ENCODE assay signal across 33 cellular contexts in the genomic region with DNA sequence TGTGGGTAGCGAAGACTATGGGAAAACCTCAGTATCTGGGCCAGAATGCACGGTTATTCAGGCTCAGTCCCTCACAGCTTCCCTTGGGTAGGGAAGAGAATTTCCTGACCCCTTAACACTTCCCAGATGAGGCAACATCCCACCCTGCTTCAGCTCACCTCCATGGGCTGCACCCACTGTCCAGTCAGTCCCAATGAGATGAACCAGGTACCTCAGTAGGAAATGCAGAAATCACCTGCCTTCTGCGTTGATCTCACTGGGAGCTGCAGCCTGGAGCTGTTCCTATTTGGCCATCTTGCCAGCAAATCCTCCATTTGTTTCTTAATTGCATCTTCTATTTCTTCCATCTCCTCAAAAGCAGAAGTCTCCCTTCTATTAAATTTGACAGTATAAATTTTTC.
"Had no signal": no experiment of that assay in that cellular context is flagged by ENCODE, and none has a peak within 500 bp of the region (broad histone marks: within the 10 kb centered on the region; RNA-seq: fewer than 3 reads in every experiment).

No MANE protein-coding gene starts in this region.

- H3K27ac ChIP-seq: adrenal gland, ascending aorta, body of pancreas, brain microvascular endothelial cell, breast epithelium, cardiac muscle cell had no signal

- DNase-seq: activated effector memory CD4-positive, alpha-beta T cell treated with anti-CD3 and anti-CD28 coated beads, Interleukin-2, amount 50 U/mL, for 16 hours; activated effector memory CD4-positive, alpha-beta T cell treated with Interleukin-2 at 50 U/mL for 16 hours; activated gamma-delta T cell; activated gamma-delta T cell treated with Interleukin-2 at 50 U/mL for 16 hours; activated naive CD4-positive, alpha-beta T cell; activated naive CD4-positive, alpha-beta T cell treated with anti-CD3 and anti-CD28 coated beads for 36 hours; activated naive CD4-positive, alpha-beta T cell treated with anti-CD3 and anti-CD28 coated beads, Interleukin-2, amount 10 ng/mL, durations not matched to agents 7 days and 5 days; activated naive CD4-positive, alpha-beta T cell treated with anti-CD3 and anti-CD28 coated beads, Interleukin-2, amount 50 U/mL, for 16 hours; activated naive CD4-positive, alpha-beta T cell treated with Interleukin-2 at 50 U/mL for 16 hours; activated naive CD8-positive, alpha-beta T cell treated with anti-CD3 and anti-CD28 coated beads for 36 hours; activated naive CD8-positive, alpha-beta T cell treated with anti-CD3 and anti-CD28 coated beads, Interleukin-2, amount 10 ng/mL, durations not matched to agents 7 days and 5 days; activated naive CD8-positive, alpha-beta T cell treated with anti-CD3 and anti-CD28 coated beads, Interleukin-2, amount 50 U/mL, for 24 hours; activated T-cell treated with anti-CD3 and anti-CD28 coated beads, Interleukin-2, amount 50 U/mL, for 1 hour; activated T-cell treated with anti-CD3 and anti-CD28 coated beads, Interleukin-2, amount 50 U/mL, for 24 hours; activated T-cell treated with anti-CD3 and anti-CD28 coated beads, Interleukin-2, amount 50 U/mL, for 4 hours; activated T-cell treated with anti-CD3 and anti-CD28 coated beads, Interleukin-2, amount 50 U/mL, for 48 hours; activated T-cell treated with anti-CD3 and anti-CD28 coated beads, Interleukin-2, amount 50 U/mL, for 72 hours; adrenal gland; amniotic stem cell; amygdala; anterior cingulate cortex; aorta; body of pancreas; brain microvascular endothelial cell; caudate nucleus; central memory CD4-positive, alpha-beta T cell had no signal

- H3K9me3 ChIP-seq: body of pancreas had no signal

- H3K4me3 ChIP-seq: adrenal gland, ascending aorta, body of pancreas, breast epithelium, cardiac muscle cell had no signal

- H3K4me1 ChIP-seq: adrenal gland, ascending aorta, body of pancreas, breast epithelium had no signal

- H3K36me3 ChIP-seq: adrenal gland, ascending aorta, brain microvascular endothelial cell, breast epithelium, cardiac muscle cell had no signal

- H3K27me3 ChIP-seq: adrenal gland, ascending aorta, body of pancreas, brain microvascular endothelial cell, breast epithelium, cardiac muscle cell had no signal

- ATAC-seq: activated naive CD4-positive, alpha-beta T cell treated with anti-CD3 and anti-CD28 coated beads, Interleukin-2, amount 50 U/mL, for 72 hours; activated naive CD8-positive, alpha-beta T cell treated with anti-CD3 and anti-CD28 coated beads, Interleukin-2, amount 50 U/mL, for 24 hours; activated T-cell treated with anti-CD3 and anti-CD28 coated beads, Interleukin-2, amount 50 U/mL, for 4 hours; activated T-cell treated with anti-CD3 and anti-CD28 coated beads, Interleukin-2, amount 50 U/mL, for 72 hours; activated T-helper 17 cell treated with anti-CD3 and anti-CD28 coated beads, Interleukin-2, amount 50 U/mL, for 72 hours; body of pancreas had no signal

- FAIRE-seq: astrocyte, bronchial epithelial cell had no signal
